8 cellular contexts compared by ENCODE assay signal in genomic region chrX:100731441-100732281, GRCh38. TPM values are rescaled to one million over a fixed set of nuclear protein-coding genes. Genes with fewer than 3 reads are reported as not detected.
A peak's percentile ranks its signal among the peaks of the same experiment; 100 is the strongest.
DNase-seq lines count a peak whose midpoint lies in the region; ATAC-seq and TF ChIP-seq lines count a peak whose summit lies in the region.

Gene SYTL4, minus strand, starts transcription at chrX:100732121. Its CDS starts 30,084 bp downstream, at chrX:100702037.

- peaks cover 34% of the 10 kb centered on the region for H3K27me3 Mint-ChIP-seq in activated CD4-positive, alpha-beta T cell treated with anti-CD3 and anti-CD28 coated beads for 36 hours

- H3K4me3 Mint-ChIP-seq in activated CD4-positive, alpha-beta T cell treated with anti-CD3 and anti-CD28 coated beads for 36 hours = no peak within 1 kb of the TSS

- POLR2A ChIA-PET in activated CD4-positive, alpha-beta T cell treated with anti-CD3 and anti-CD28 coated beads for 36 hours (lab: Charles Lee) = no interaction called here

- TF ChIP-seq CTCF in retinal pigment epithelial cell (conservative IDR thresholded peaks at IDR 0.05; ENCODE audit: low read depth, low read length) = no peak

- H3K4me1 Mint-ChIP-seq in activated CD4-positive, alpha-beta T cell treated with anti-CD3 and anti-CD28 coated beads for 36 hours = peaks cover 2% of the 10 kb centered on the region

- intact Hi-C loops in activated CD4-positive, alpha-beta T cell treated with anti-CD3 and anti-CD28 coated beads for 36 hours (cut with DNase I, micrococcal nuclease) = no loop called here

- no peak within 1 kb of the TSS for H3K27ac Mint-ChIP-seq in activated naive CD4-positive, alpha-beta T cell treated with anti-CD3 and anti-CD28 coated beads, Interleukin-2, amount 50 U/mL, for 72 hours
- no peak within 1 kb of the TSS for H3K27ac Mint-ChIP-seq in activated CD4-positive, alpha-beta T cell treated with anti-CD3 and anti-CD28 coated beads for 36 hours

- no peaks in the 10 kb centered on the region for H3K9me3 Mint-ChIP-seq in activated naive CD4-positive, alpha-beta T cell treated with anti-CD3 and anti-CD28 coated beads, Interleukin-2, amount 50 U/mL, for 72 hours
- H3K9me3 Mint-ChIP-seq in activated CD4-positive, alpha-beta T cell treated with anti-CD3 and anti-CD28 coated beads for 36 hours (ENCODE audit: low read depth) = no peaks in the 10 kb centered on the region

- CTCF ChIA-PET in activated CD4-positive, alpha-beta T cell treated with anti-CD3 and anti-CD28 coated beads for 36 hours (lab: Charles Lee) = interaction anchor here (0.6 to 0.7 kb wide), 2 partner anchors 117 to 777 kb away, joined by 3 to 5 read pairs; no protein-coding TSS in a partner anchor

- no peaks in the 10 kb centered on the region for H3K36me3 Mint-ChIP-seq in activated naive CD4-positive, alpha-beta T cell treated with anti-CD3 and anti-CD28 coated beads, Interleukin-2, amount 50 U/mL, for 72 hours
- H3K36me3 Mint-ChIP-seq in activated CD4-positive, alpha-beta T cell treated with anti-CD3 and anti-CD28 coated beads for 36 hours (ENCODE audit: low read depth) = no peaks in the 10 kb centered on the region

- peak; percentile 5 for DNase-seq in NCI-H1105 treated with DMSO at 0.1 percent for 48 hours (lab: John Stamatoyannopoulos, UW)
- no peak for DNase-seq in NCI-H1105 (lab: John Stamatoyannopoulos, UW)
- peak; percentile 64 for DNase-seq in UCSD-AML1 (lab: John Stamatoyannopoulos, UW; ENCODE audit: unreplicated experiment)
- peak; percentile 34 for DNase-seq in hepatic stellate cell (ENCODE audit: low spot score)
- no peak for DNase-seq in retinal pigment epithelial cell (ENCODE audit: low read depth)
- DNase-seq in activated naive CD4-positive, alpha-beta T cell treated with anti-CD3 and anti-CD28 coated beads, Interleukin-2, amount 50 U/mL, for 72 hours (ENCODE audit: low spot score in 2 of 2) = no peak
- DNase-seq in activated CD4-positive, alpha-beta T cell treated with anti-CD3 and anti-CD28 coated beads for 36 hours = no peak

- ATAC-seq in GM19351 (IDR thresholded peaks at IDR 0.05; ENCODE audit: unreplicated experiment) = no peak
- no peak for ATAC-seq in activated naive CD4-positive, alpha-beta T cell treated with anti-CD3 and anti-CD28 coated beads, Interleukin-2, amount 50 U/mL, for 72 hours
- no peak for ATAC-seq in activated CD4-positive, alpha-beta T cell treated with anti-CD3 and anti-CD28 coated beads for 36 hours

- H3K4me3 ChIP-seq in retinal pigment epithelial cell (ENCODE audit: low read length) = peak within 1 kb of the TSS; percentile 69

RNA-seq across cellular contexts. Expression of gene SYTL4, which starts in this region (rescaled TPM):
- not detected for total RNA-seq in activated naive CD4-positive, alpha-beta T cell treated with anti-CD3 and anti-CD28 coated beads, Interleukin-2, amount 50 U/mL, for 72 hours
- not detected for total RNA-seq in activated CD4-positive, alpha-beta T cell treated with anti-CD3 and anti-CD28 coated beads for 36 hours

Comparison
In these comparisons a context has a peak if more than half of its experiments do, and no peak if none do; other contexts are left out.
1. DNase-seq: peak in NCI-H1105 treated with DMSO at 0.1 percent for 48 hours (single experiment), UCSD-AML1 (single experiment) and hepatic stellate cell (single experiment); none in NCI-H1105 (single experiment), retinal pigment epithelial cell (single experiment), activated naive CD4-positive, alpha-beta T cell treated with anti-CD3 and anti-CD28 coated beads, Interleukin-2, amount 50 U/mL, for 72 hours (0 of 2) and activated CD4-positive, alpha-beta T cell treated with anti-CD3 and anti-CD28 coated beads for 36 hours (single experiment).